In the genomic region with DNA sequence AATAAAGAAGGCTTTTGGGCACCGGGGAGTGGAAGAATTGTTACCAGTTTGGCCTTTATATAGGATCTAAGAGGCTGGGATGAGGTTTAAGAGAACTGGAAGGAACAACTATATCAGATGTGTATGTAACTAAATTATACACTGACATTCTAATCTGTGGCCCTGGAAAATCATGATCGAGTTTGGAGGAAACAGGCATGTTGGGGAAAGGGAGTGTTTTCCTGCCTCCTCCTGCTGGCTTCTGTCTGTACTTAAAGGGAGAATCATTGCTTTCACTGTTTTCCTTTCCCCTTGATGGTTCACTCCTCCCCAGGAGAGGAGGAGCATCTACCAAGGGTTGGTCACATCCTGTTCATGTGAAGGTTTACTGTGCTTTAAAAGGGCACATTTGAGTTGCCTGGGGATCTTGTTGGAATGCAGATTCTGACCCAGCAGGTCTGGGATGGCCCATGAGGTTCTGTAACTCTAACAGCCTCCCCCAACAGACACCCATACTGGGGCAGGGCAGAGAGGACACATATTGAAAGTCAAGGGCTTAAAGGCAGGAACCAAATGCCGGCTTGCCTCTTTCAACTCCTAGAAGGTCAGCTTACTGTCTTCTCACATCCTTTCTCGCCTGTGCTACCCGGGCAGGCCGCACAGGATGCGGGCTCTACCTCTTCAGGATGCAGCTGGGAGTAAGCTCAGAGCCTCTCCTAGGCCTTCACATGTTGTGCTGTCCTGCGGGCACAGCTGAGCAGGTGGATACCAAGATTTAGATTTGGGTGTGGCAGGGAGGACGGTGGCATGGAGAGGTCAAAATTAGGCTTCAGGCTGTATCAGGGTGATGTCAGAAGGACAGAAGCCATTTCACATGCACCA, we compare ENCODE assay signal across 25 cellular contexts.
DNase-seq lines count a peak whose midpoint lies in the region; ATAC-seq and TF ChIP-seq lines count a peak whose summit lies in the region.
"Had no signal": no experiment of that assay in that cellular context is flagged by ENCODE, and none has a peak within 500 bp of the region (broad histone marks: within the 10 kb centered on the region; RNA-seq: fewer than 3 reads in every experiment).

No MANE protein-coding gene starts in this region.

- H3K9me3 ChIP-seq in SK-N-SH (no peaks in the 10 kb centered on the region), PC-3 (ENCODE audit: low read length) (no peaks in the 10 kb centered on the region)
- H3K9me3 ChIP-seq: stomach, upper lobe of left lung had no signal

- H3K27ac ChIP-seq in SK-N-SH (ENCODE audit: low read depth in 2 of 2, low read length in 1 of 2) = peak overlapping the region in 1 of 2 experiments; percentile 93; a peak in 2 of 4 replicates
- H3K27ac ChIP-seq in PC-3 (ENCODE audit: low read length) = no peak overlapping the region
- H3K27ac ChIP-seq: C4-2B, stomach, upper lobe of left lung had no signal

- 72% methylated on average over 9 of the region's 9 CpGs for WGBS in SK-N-SH (ENCODE audit: low lambda C conversion rate)

- H3K27ac Mint-ChIP-seq in stimulated activated naive CD8-positive, alpha-beta T cell treated with anti-CD3 and anti-CD28 coated beads, Interleukin-15, amount 100 ng/mL, for 72 hours = no peak overlapping the region
- H3K27ac Mint-ChIP-seq: memory B cell had no signal

- ATAC-seq in SK-N-SH treated with all-trans-retinoic acid at 6 μM for 48 hours (no peak), PC-3 (peak; percentile 28), GM21737 (IDR thresholded peaks at IDR 0.05; ENCODE audit: unreplicated experiment) (no peak), HG02623 (IDR thresholded peaks at IDR 0.05; ENCODE audit: unreplicated experiment) (no peak)
- peak; percentile 15 for ATAC-seq in stimulated activated naive CD8-positive, alpha-beta T cell treated with anti-CD3 and anti-CD28 coated beads, Interleukin-15, amount 100 ng/mL, for 72 hours
- ATAC-seq: naive thymus-derived CD8-positive, alpha-beta T cell had no signal

- H3F3A ChIP-seq in SK-N-SH (replicated peaks; ENCODE audit: insufficient read depth) (no peaks in the 10 kb centered on the region), PC-3 (ENCODE audit: low read length, unreplicated experiment) (no peaks in the 10 kb centered on the region)

- H2AFZ ChIP-seq in SK-N-SH (ENCODE audit: low read depth) = no peak overlapping the region
- H2AFZ ChIP-seq in PC-3 (ENCODE audit: low read length) = no peak overlapping the region

- no peak; the same call in 1 of the 2 replicates for TF ChIP-seq RAD21 in SK-N-SH (IDR thresholded peaks at IDR 0.05; ENCODE audit: low read length)

- TF ChIP-seq CTCF in SK-N-SH (IDR thresholded peaks at IDR 0.05) = no peak
- no peak for TF ChIP-seq CTCF in PC-3 (conservative IDR thresholded peaks at IDR 0.05; ENCODE audit: low read depth, low read length)
- TF ChIP-seq CTCF in fibroblast of villous mesenchyme (IDR thresholded peaks at IDR 0.05; ENCODE audit: insufficient read depth, low read depth, low read length) = no peak

- H3K27me3 Mint-ChIP-seq in stimulated activated naive CD8-positive, alpha-beta T cell treated with anti-CD3 and anti-CD28 coated beads, Interleukin-15, amount 100 ng/mL, for 72 hours = peaks cover 6% of the 10 kb centered on the region
- H3K27me3 Mint-ChIP-seq: memory B cell had no signal

- H4K20me1 ChIP-seq in SK-N-SH (ENCODE audit: insufficient read depth) = no peaks in the 10 kb centered on the region
- H4K20me1 ChIP-seq in PC-3 (ENCODE audit: low read length) = no peaks in the 10 kb centered on the region

- no peak overlapping the region for H3K4me3 Mint-ChIP-seq in stimulated activated naive CD8-positive, alpha-beta T cell treated with anti-CD3 and anti-CD28 coated beads, Interleukin-15, amount 100 ng/mL, for 72 hours
- H3K4me3 Mint-ChIP-seq: memory B cell; naive thymus-derived CD8-positive, alpha-beta T cell had no signal

- H3K4me1 ChIP-seq in SK-N-SH (ENCODE audit: control insufficient read depth in 1 of 2, insufficient read depth in 2 of 2, low read depth in 1 of 2, low read length in 1 of 2) (peaks cover 0 to 42% of the 10 kb centered on the region in 2 experiments; a peak in 1 of 4 replicates), PC-3 (ENCODE audit: insufficient read depth, low read length) (no peaks in the 10 kb centered on the region)
- H3K4me1 ChIP-seq: upper lobe of left lung had no signal

- H3K4me2 ChIP-seq in SK-N-SH (no peak overlapping the region), PC-3 (ENCODE audit: low read length) (no peak overlapping the region)

- CTCF ChIA-PET in SK-N-SH (lab: Yijun Ruan, JAX) (interaction anchor here (0.9 to 1.9 kb wide), 7 partner anchors 10 to 396 kb away, joined by 3 to 10 read pairs (median 3); no protein-coding TSS in a partner anchor), PC-3 (lab: Charles Lee) (no interaction called here)

- DNase-seq in SK-N-SH = peak; percentile 37
- peak; percentile 35 for DNase-seq in PC-3
- DNase-seq in fibroblast of villous mesenchyme (ENCODE audit: low read depth) = peak; percentile 2
- DNase-seq in stimulated activated naive CD8-positive, alpha-beta T cell treated with anti-CD3 and anti-CD28 coated beads, Interleukin-15, amount 100 ng/mL, for 72 hours = no peak
- DNase-seq in germinal center (ENCODE audit: low spot score) = no peak
- DNase-seq: activated CD4-positive, alpha-beta T cell treated with anti-CD3 and anti-CD28 coated beads, Interleukin-2, amount 50 U/mL, for 1 hour; activated CD8-positive, alpha-beta memory T cell treated with anti-CD3 and anti-CD28 coated beads, Interleukin-2, amount 50 U/mL, for 48 hours; effector memory CD4-positive, alpha-beta T cell; hypothalamus; Kasumi-1; naive thymus-derived CD8-positive, alpha-beta T cell; NCI-H1436; NCI-H2171 treated with DMSO at 0.1 percent for 48 hours; NCI-H748 treated with DMSO at 0.1 percent for 48 hours; OCI-M1; posterior cingulate gyrus; SHP77 treated with DMSO at 0.1 percent for 48 hours; stimulated activated CD4-positive, alpha-beta T cell treated with anti-CD3 and anti-CD28 coated beads, Interleukin-2, amount 100 ng/mL, for 24 hours; stomach had no signal

- no peaks in the 10 kb centered on the region for H3K9me3 Mint-ChIP-seq in stimulated activated naive CD8-positive, alpha-beta T cell treated with anti-CD3 and anti-CD28 coated beads, Interleukin-15, amount 100 ng/mL, for 72 hours
- H3K9me3 Mint-ChIP-seq: memory B cell; naive thymus-derived CD8-positive, alpha-beta T cell had no signal

- intact Hi-C loops in PC-3 (cut with micrococcal nuclease) = loop anchor here (10.0 kb wide), 1 partner anchor 198 kb away; no protein-coding TSS in a partner anchor

- POLR2A ChIA-PET in SK-N-SH (lab: Yijun Ruan, JAX) (interaction anchor here (1.4 to 6.0 kb wide), 2 partner anchors 28 to 29 kb away, joined by 16 to 105 read pairs; no protein-coding TSS in a partner anchor), PC-3 (lab: Charles Lee; ENCODE audit: unreplicated experiment) (no interaction called here)

- H3K36me3 ChIP-seq in SK-N-SH (replicated peaks in 1 of 2; ENCODE audit: control insufficient read depth in 1 of 2, insufficient read depth in 2 of 2, low read length in 1 of 2) (peaks cover 0 to 52% of the 10 kb centered on the region in 2 experiments), PC-3 (ENCODE audit: low read depth, low read length) (no peaks in the 10 kb centered on the region; the same call in 1 of the 2 replicates)
- H3K36me3 ChIP-seq: upper lobe of left lung had no signal

- H3K4me1 Mint-ChIP-seq in stimulated activated naive CD8-positive, alpha-beta T cell treated with anti-CD3 and anti-CD28 coated beads, Interleukin-15, amount 100 ng/mL, for 72 hours = no peaks in the 10 kb centered on the region
- H3K4me1 Mint-ChIP-seq: memory B cell; naive thymus-derived CD8-positive, alpha-beta T cell had no signal

- H3K9me2 ChIP-seq in SK-N-SH (no peaks in the 10 kb centered on the region), PC-3 (replicated peaks; ENCODE audit: low read length) (no peaks in the 10 kb centered on the region)

- no TSS peak for BruUV-seq in PC-3 (replicated peaks; lab: Mats Ljungman, UMichigan)

- H3K9ac ChIP-seq in SK-N-SH = no peak overlapping the region
- no peak overlapping the region for H3K9ac ChIP-seq in PC-3 (ENCODE audit: low read length)

- no peak overlapping the region for H3K4me3 ChIP-seq in SK-N-SH (ENCODE audit: low read depth in 2 of 2, low read length in 1 of 2)
- H3K4me3 ChIP-seq in PC-3 (ENCODE audit: low read length) = no peak overlapping the region
- no peak overlapping the region for H3K4me3 ChIP-seq in fibroblast of villous mesenchyme (ENCODE audit: low read depth, low read length)
- H3K4me3 ChIP-seq: stomach, upper lobe of left lung had no signal

- H3K79me2 ChIP-seq in SK-N-SH (ENCODE audit: insufficient read depth) (no peaks in the 10 kb centered on the region), PC-3 (ENCODE audit: low read length) (no peaks in the 10 kb centered on the region)

- no peaks in the 10 kb centered on the region for H3K27me3 ChIP-seq in SK-N-SH (ENCODE audit: insufficient read depth)
- 0 out of 2 replicates have a peak, but pooled peaks cover 2% of the 10 kb centered on the region for H3K27me3 ChIP-seq in PC-3 (ENCODE audit: low read length)
- H3K27me3 ChIP-seq: stomach, upper lobe of left lung had no signal

- TF ChIP-seq EP300 in SK-N-SH (IDR thresholded peaks at IDR 0.05; ENCODE audit: borderline replicate concordance in 1 of 2, low read depth in 1 of 2, low read length in 1 of 2) = peak in 1 of 2 experiments; percentile 78; a peak in 1 of 4 replicates

TF ChIP-seq in SK-N-SH, 30 proteins besides CTCF, POLR2A, EP300 and RAD21:
- TF ChIP-seq NFIC (IDR thresholded peaks at IDR 0.05; ENCODE audit: borderline replicate concordance) = no peak
- 0 out of 2 replicates have a peak, but pooled peaks have one; percentile 16 for TF ChIP-seq MXI1 (IDR thresholded peaks at IDR 0.05; ENCODE audit: low read depth, low read length)
- peak; percentile 18; the same call in 1 of the 2 replicates for TF ChIP-seq RCOR1 (IDR thresholded peaks at IDR 0.05; ENCODE audit: low read length)
- TF ChIP-seq POLR2AphosphoS5 (IDR thresholded peaks at IDR 0.05; ENCODE audit: low read depth, low read length) = no peak
- TF ChIP-seq YY1 (IDR thresholded peaks at IDR 0.05; ENCODE audit: low read depth) = no peak

TF ChIP-seq in SK-N-SH treated with all-trans-retinoic acid at 6 μM for 48 hours, 23 proteins besides CTCF, POLR2A, EP300 and RAD21:
- TF ChIP-seq PPARA (CRISPR knock-in tag; IDR thresholded peaks at IDR 0.05; ENCODE audit: borderline replicate concordance) = no peak
- no peak for TF ChIP-seq ZC3H10 (CRISPR knock-in tag; IDR thresholded peaks at IDR 0.05)
- no peak for TF ChIP-seq RARB (CRISPR knock-in tag; IDR thresholded peaks at IDR 0.05)
- TF ChIP-seq SNAI2 (CRISPR knock-in tag; IDR thresholded peaks at IDR 0.05) = no peak
- TF ChIP-seq ZNF565 (CRISPR knock-in tag; conservative IDR thresholded peaks at IDR 0.05; ENCODE audit: low read depth) = no peak
- TF ChIP-seq ESRRG (CRISPR knock-in tag; IDR thresholded peaks at IDR 0.05) = no peak

Comparison
In these comparisons a context has a peak if more than half of its experiments do, and no peak if none do; other contexts are left out.
1. DNase-seq: peak in SK-N-SH (single experiment), PC-3 (single experiment) and fibroblast of villous mesenchyme (single experiment); none in stimulated activated naive CD8-positive, alpha-beta T cell treated with anti-CD3 and anti-CD28 coated beads, Interleukin-15, amount 100 ng/mL, for 72 hours (0 of 2) and germinal center (single experiment).
2. ATAC-seq: peak in PC-3 (single experiment) and stimulated activated naive CD8-positive, alpha-beta T cell treated with anti-CD3 and anti-CD28 coated beads, Interleukin-15, amount 100 ng/mL, for 72 hours (single experiment); none in SK-N-SH treated with all-trans-retinoic acid at 6 μM for 48 hours (single experiment), GM21737 (single experiment) and HG02623 (single experiment).